ENCODE assay signal across 34 cellular contexts in genomic region chr17:47682138-47682537, GRCh38. TPM values are rescaled to one million over a fixed set of nuclear protein-coding genes. Genes with fewer than 3 reads are reported as not detected.
DNase-seq lines count a peak whose midpoint lies in the region; ATAC-seq and TF ChIP-seq lines count a peak whose summit lies in the region.
"Had no signal": no experiment of that assay in that cellular context is flagged by ENCODE, and none has a peak within 500 bp of the region (broad histone marks: within the 10 kb centered on the region; RNA-seq: fewer than 3 reads in every experiment).

No MANE protein-coding gene starts in this region.

- H3K4me1 ChIP-seq in IMR-90 (ENCODE audit: control insufficient read depth, insufficient read depth, low read length) (peaks cover 15% of the 10 kb centered on the region), right cardiac atrium (ENCODE audit: control insufficient read depth, insufficient read depth, low read length) (no peaks in the 10 kb centered on the region)
- H3K4me1 ChIP-seq: right atrium auricular region, testis had no signal

- ATAC-seq in IMR-90 (ENCODE audit: low read depth) (no peak), HG03469 (IDR thresholded peaks at IDR 0.05; ENCODE audit: unreplicated experiment) (no peak), right cardiac atrium (no peak)
- ATAC-seq: esophagus mucosa, lower lobe of right lung, Panc1, pancreas had no signal

- H3K56ac ChIP-seq in IMR-90 (ENCODE audit: extremely low read depth, insufficient read depth, low read length) = no peak overlapping the region

- H3K4me2 ChIP-seq in IMR-90 (ENCODE audit: low read depth, low read length) = no peak overlapping the region
- H3K4me2 ChIP-seq: KMS-11 had no signal

- dilution Hi-C loops in IMR-90 (cut with HindIII; ENCODE audit: low sequenced_read_pairs, unreplicated experiment) = no loop called here

- no peaks in the 10 kb centered on the region for H3K27me3 Mint-ChIP-seq in T-helper 2 cell treated with Interferon-gamma antibody and Interleukin-4, amounts not matched to agents 5 μg/mL and 100 μg/mL, for 36 hours (ENCODE audit: low read depth)
- H3K27me3 Mint-ChIP-seq in glutamatergic neuron (ENCODE audit: unreplicated experiment) = no peaks in the 10 kb centered on the region

- H4K8ac ChIP-seq in IMR-90 (ENCODE audit: low read depth in 2 of 2, low read length in 2 of 2) = no peak overlapping the region

- H3K27ac ChIP-seq in 22Rv1 (0 out of 2 replicates have a peak overlapping the region, but pooled peaks have one; percentile 2), IMR-90 (ENCODE audit: insufficient read depth, low read length) (no peak overlapping the region), right cardiac atrium (ENCODE audit: low read length) (no peak overlapping the region)
- H3K27ac ChIP-seq: KMS-11, lower lobe of right lung, pancreas, right atrium auricular region, testis, WERI-Rb-1 had no signal

- DNase-seq in T-helper 2 cell treated with Interferon-gamma antibody and Interleukin-4, amounts not matched to agents 5 μg/mL and 100 μg/mL, for 36 hours (ENCODE audit: low spot score) = no peak
- DNase-seq in T-helper 2 cell (no peak), IMR-90 (no peak), glutamatergic neuron (no peak), AG08395 (ENCODE audit: low spot score) (no peak), right cardiac atrium (no peak)
- DNase-seq: 8988T; activated CD4-positive, alpha-beta T cell treated with anti-CD3 and anti-CD28 coated beads, Interleukin-2, amount 50 U/mL, for 48 hours; activated gamma-delta T cell treated with Interleukin-2 at 50 U/mL for 16 hours; anterior cingulate cortex; cortex of kidney; DMS153; foreskin fibroblast; HCEC 1CT; lower lobe of right lung; MM.1S; NCI-H1417; NCI-H2081 treated with DMSO at 0.1 percent for 48 hours; NCI-H226; pancreas; SHP77 treated with DMSO at 0.1 percent for 48 hours; spleen; stimulated activated CD4-positive, alpha-beta T cell treated with anti-CD3 and anti-CD28 coated beads, Interleukin-2, amount 100 ng/mL, for 48 hours; T-helper 9 cell; testis; WERI-Rb-1 had no signal

- peaks cover 10% of the 10 kb centered on the region for H3K9me1 ChIP-seq in IMR-90 (ENCODE audit: insufficient read depth, low read length)

- TF ChIP-seq CTCF in 22Rv1 (IDR thresholded peaks at IDR 0.05) (no peak), IMR-90 (conservative IDR thresholded peaks at IDR 0.05; ENCODE audit: low read depth, low read length) (no peak), glutamatergic neuron (IDR thresholded peaks at IDR 0.05; ENCODE audit: partially characterized antibody, unreplicated experiment) (no peak)

- H3K27ac Mint-ChIP-seq in T-helper 2 cell treated with Interferon-gamma antibody and Interleukin-4, amounts not matched to agents 5 μg/mL and 100 μg/mL, for 36 hours = peak overlapping the region; percentile 68
- H3K27ac Mint-ChIP-seq in glutamatergic neuron (ENCODE audit: unreplicated experiment) = peak overlapping the region; percentile 59

- H3K36me3 ChIP-seq in IMR-90 (ENCODE audit: control insufficient read depth, insufficient read depth, low read length) = peaks cover 51% of the 10 kb centered on the region

- H3K23ac ChIP-seq in IMR-90 (ENCODE audit: low read depth, low read length) = no peak overlapping the region

- no peak overlapping the region for H2BK15ac ChIP-seq in IMR-90 (ENCODE audit: low read depth, low read length)

- no peak for TF ChIP-seq POLR2A in IMR-90 (IDR thresholded peaks at IDR 0.05; ENCODE audit: low read depth, low read length)

- peaks cover 85% of the 10 kb centered on the region for H3K36me3 Mint-ChIP-seq in T-helper 2 cell treated with Interferon-gamma antibody and Interleukin-4, amounts not matched to agents 5 μg/mL and 100 μg/mL, for 36 hours (ENCODE audit: low read depth)
- H3K36me3 Mint-ChIP-seq in glutamatergic neuron (ENCODE audit: unreplicated experiment) = no peaks in the 10 kb centered on the region

- BruUV-seq in IMR-90 (replicated peaks; lab: Mats Ljungman, UMichigan) = no TSS peak

- no peak overlapping the region for H3K9ac ChIP-seq in IMR-90 (ENCODE audit: low read depth, low read length)
- H3K9ac ChIP-seq: KMS-11 had no signal

- no peak overlapping the region for H2AK5ac ChIP-seq in IMR-90 (ENCODE audit: low read depth, low read length)

- H3K79me1 ChIP-seq in IMR-90 (ENCODE audit: low read depth in 1 of 2, low read length in 2 of 2) = peaks cover 26 to 43% of the 10 kb centered on the region in 2 experiments

- H3K4me3 Mint-ChIP-seq in T-helper 2 cell treated with Interferon-gamma antibody and Interleukin-4, amounts not matched to agents 5 μg/mL and 100 μg/mL, for 36 hours = no peak overlapping the region
- H3K4me3 Mint-ChIP-seq in glutamatergic neuron (ENCODE audit: unreplicated experiment) = no peak overlapping the region

- no peaks in the 10 kb centered on the region for H3K9me3 Mint-ChIP-seq in T-helper 2 cell treated with Interferon-gamma antibody and Interleukin-4, amounts not matched to agents 5 μg/mL and 100 μg/mL, for 36 hours
- peaks cover 6% of the 10 kb centered on the region for H3K9me3 Mint-ChIP-seq in glutamatergic neuron (ENCODE audit: unreplicated experiment)

- no peak overlapping the region for H3K18ac ChIP-seq in IMR-90 (ENCODE audit: low read depth, low read length)

- intact Hi-C loops in IMR-90 (cut with micrococcal nuclease) = no loop called here
- intact Hi-C loops in right cardiac atrium (cut with DNase I) = no loop called here

- TF ChIP-seq RAD21 in IMR-90 (IDR thresholded peaks at IDR 0.05; ENCODE audit: low read length) = no peak

- no peak overlapping the region for H4K91ac ChIP-seq in IMR-90 (ENCODE audit: insufficient read depth, low read depth, low read length)

- no peak overlapping the region for H2AFZ ChIP-seq in IMR-90 (replicated peaks; ENCODE audit: low read length, poor library complexity)

- in situ Hi-C loops in IMR-90 (cut with MboI; ENCODE audit: low sequenced_read_pairs) = no loop called here

- POLR2A ChIA-PET in IMR-90 (lab: Charles Lee; ENCODE audit: unreplicated experiment) = interaction anchor here (0.6 kb wide), 1 partner anchor 68 kb away, joined by 3 read pairs; no protein-coding TSS in a partner anchor

- H3K9me3 ChIP-seq in IMR-90 (ENCODE audit: control insufficient read depth, insufficient read depth, low read length) (no peaks in the 10 kb centered on the region), right cardiac atrium (ENCODE audit: control insufficient read depth, low read length) (no peaks in the 10 kb centered on the region)
- H3K9me3 ChIP-seq: lower lobe of right lung, pancreas, right atrium auricular region, spleen, testis had no signal

- no peak overlapping the region for H3K14ac ChIP-seq in IMR-90 (replicated peaks; ENCODE audit: low read depth, low read length)

- H3K4me3 ChIP-seq in IMR-90 (ENCODE audit: insufficient read depth, low read depth, low read length) (no peak overlapping the region), right cardiac atrium (ENCODE audit: low read length) (no peak overlapping the region)
- H3K4me3 ChIP-seq: lower lobe of right lung, pancreas, right atrium auricular region, spleen, testis had no signal

- CTCF ChIA-PET in IMR-90 (lab: Yijun Ruan, JAX) = no interaction called here

- no peak overlapping the region for H2BK20ac ChIP-seq in IMR-90 (ENCODE audit: low read depth, low read length)

- H4K5ac ChIP-seq in IMR-90 (ENCODE audit: low read depth, low read length) = no peak overlapping the region

- peaks cover 5% of the 10 kb centered on the region for H3K4me1 Mint-ChIP-seq in T-helper 2 cell treated with Interferon-gamma antibody and Interleukin-4, amounts not matched to agents 5 μg/mL and 100 μg/mL, for 36 hours (ENCODE audit: low read depth)
- H3K4me1 Mint-ChIP-seq in glutamatergic neuron (ENCODE audit: low read depth, unreplicated experiment) = peaks cover 6% of the 10 kb centered on the region

- H3K27me3 ChIP-seq in IMR-90 (ENCODE audit: control insufficient read depth, insufficient read depth, low read length) (no peaks in the 10 kb centered on the region), right cardiac atrium (ENCODE audit: control insufficient read depth, insufficient read depth) (no peaks in the 10 kb centered on the region)
- H3K27me3 ChIP-seq: pancreas, right atrium auricular region, spleen, testis had no signal

- no CpG with 5 or more reads among the region's 2 CpGs for WGBS in IMR-90 (ENCODE audit: extremely low coverage in 2 of 2, insufficient read length in 1 of 2), 2 experiments
- 86% methylated on average over 2 of the region's 2 CpGs for WGBS in right cardiac atrium

- peaks cover 43% of the 10 kb centered on the region for H4K20me1 ChIP-seq in IMR-90 (ENCODE audit: insufficient read depth, low read length)

- no peak overlapping the region for H2BK120ac ChIP-seq in IMR-90 (ENCODE audit: low read depth, low read length)

- H3K4ac ChIP-seq in IMR-90 (ENCODE audit: low read depth, low read length) = no peak overlapping the region

- no peak overlapping the region for H2AK9ac ChIP-seq in IMR-90 (replicated peaks; ENCODE audit: low read depth, low read length, poor library complexity)

- H2BK5ac ChIP-seq in IMR-90 (ENCODE audit: low read depth, low read length, poor library complexity, severe bottlenecking) = no peak overlapping the region

TF ChIP-seq in IMR-90, 13 proteins besides CTCF, POLR2A, EP300 and RAD21 (continues in another document):
- TF ChIP-seq MAFK (IDR thresholded peaks at IDR 0.05; ENCODE audit: low read depth, low read length) (peak; percentile 76), FOS (IDR thresholded peaks at IDR 0.05; ENCODE audit: low read depth, low read length) (no peak)

RNA-seq across cellular contexts. Expression of gene TBKBP1, which starts 11.8 kb away (rescaled TPM):
- 3.4 and 3.6 TPM in 2 replicates for total RNA-seq in IMR-90 (2012; rRNA removed)
- 7.6 and 8.5 TPM in 2 replicates for polyA plus RNA-seq in IMR-90 (2012; rRNA removed)
- 2.7 and 7.8 TPM in 2 replicates for polyA plus RNA-seq in IMR-90 (2012; cell fraction: cytosol; rRNA removed)
- polyA plus RNA-seq in IMR-90 (2012; cell fraction: nucleus; rRNA removed; ENCODE audit: low replicate concordance) = 52.0 and 59.7 TPM in 2 replicates
- total RNA-seq in glutamatergic neuron (ENCODE audit: unreplicated experiment) = 30.7 TPM
- total RNA-seq in right cardiac atrium = 10 to 100 TPM; 17.5 to 25.2 (median 21.0) TPM
- 27.0 TPM for polyA plus RNA-seq in right cardiac atrium

RNA-seq across cellular contexts. Expression of gene KPNB1, which starts 32.4 kb away (rescaled TPM):
- total RNA-seq in IMR-90 (2012; rRNA removed) (659 and 1,082 TPM in 2 replicates), glutamatergic neuron (ENCODE audit: unreplicated experiment) (350 TPM), right cardiac atrium (100 to 1,000 TPM; 134 to 175 (median 167) TPM)
- polyA plus RNA-seq in IMR-90 (2012; rRNA removed) (191 and 206 TPM in 2 replicates), right cardiac atrium (50.0 TPM)
- polyA plus RNA-seq in IMR-90 (2012; cell fraction: cytosol; rRNA removed) = 78.7 and 81.9 TPM in 2 replicates
- polyA plus RNA-seq in IMR-90 (2012; cell fraction: nucleus; rRNA removed; ENCODE audit: low replicate concordance) = 66.4 and 160 TPM in 2 replicates

RNA-seq across cellular contexts. Expression of gene TBX21, which starts 50.9 kb away (rescaled TPM):
- total RNA-seq in IMR-90 (2012; rRNA removed) (not detected in 2 replicates), glutamatergic neuron (ENCODE audit: unreplicated experiment) (not detected), right cardiac atrium (under 1 TPM in 3 of 4 donors, not detected in 1; 0.14 to 0.60 (median 0.38) TPM)
- polyA plus RNA-seq in IMR-90 (2012; rRNA removed) (not detected in 2 replicates), right cardiac atrium (0.14 TPM)
- not detected in 2 replicates for polyA plus RNA-seq in IMR-90 (2012; cell fraction: cytosol; rRNA removed)
- not detected in 2 replicates for polyA plus RNA-seq in IMR-90 (2012; cell fraction: nucleus; rRNA removed; ENCODE audit: low replicate concordance)
- total RNA-seq: esophagus mucosa, HT1080 had no signal
- polyA plus RNA-seq: neural cell had no signal
